Comparison of ENCODE assay signal across 11 cellular contexts in the genomic region with DNA sequence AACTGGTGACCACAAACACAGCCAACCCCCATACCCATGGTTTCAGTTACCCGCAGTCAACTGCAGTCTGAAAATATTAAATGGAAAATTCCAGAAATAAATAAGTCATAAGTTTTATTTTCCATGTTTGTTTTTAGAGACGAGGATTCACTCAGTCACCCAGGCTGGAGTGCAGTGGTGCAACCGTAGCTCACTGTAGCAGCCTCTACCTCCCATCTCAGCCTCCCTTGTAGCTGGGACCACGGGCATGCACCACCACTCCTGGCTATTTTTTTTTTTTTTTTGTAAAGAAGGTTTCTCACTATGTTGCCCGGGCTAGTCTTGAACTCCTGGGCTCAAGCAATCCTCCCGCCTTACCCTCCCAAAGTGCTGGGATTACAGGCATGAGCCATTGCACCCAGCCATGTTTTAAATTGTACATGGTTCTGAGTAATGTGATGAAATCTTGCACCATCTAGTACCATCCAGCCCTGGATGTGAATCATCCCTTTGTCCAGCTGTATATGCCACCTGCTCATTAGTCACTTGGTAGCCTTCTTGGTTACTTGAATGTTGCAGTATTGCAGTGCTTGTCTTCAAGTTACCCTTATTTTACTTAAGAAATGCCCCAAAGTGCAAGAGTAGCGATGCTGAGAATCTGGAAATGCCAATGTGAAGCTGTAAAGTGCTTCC. TPM values are rescaled to one million over a fixed set of nuclear protein-coding genes. Genes with fewer than 3 reads are reported as not detected.
DNase-seq lines count a peak whose midpoint lies in the region; ATAC-seq and TF ChIP-seq lines count a peak whose summit lies in the region.
"Had no signal": no experiment of that assay in that cellular context is flagged by ENCODE, and none has a peak within 500 bp of the region (broad histone marks: within the 10 kb centered on the region; RNA-seq: fewer than 3 reads in every experiment).

No MANE protein-coding gene starts in this region.

- TF ChIP-seq CTCF in Calu3 (IDR thresholded peaks at IDR 0.05; ENCODE audit: unreplicated experiment) (no peak), mammary epithelial cell (conservative IDR thresholded peaks at IDR 0.05 in 1 of 2, IDR thresholded peaks at IDR 0.05 in 1 of 2; ENCODE audit: extremely low read depth in 1 of 2, insufficient read depth in 1 of 2, low read depth in 1 of 2, low read length in 2 of 2) (no peak), natural killer cell (IDR thresholded peaks at IDR 0.05) (no peak)

- no peak overlapping the region for H3K4me3 ChIP-seq in mammary epithelial cell (replicated peaks in 1 of 3; ENCODE audit: insufficient read depth in 1 of 3, low read depth in 2 of 3, low read length in 3 of 3)
- H3K4me3 ChIP-seq: right lobe of liver had no signal

- H3K4me3 Mint-ChIP-seq in Calu3 (ENCODE audit: low read depth, unreplicated experiment) (no peak overlapping the region), natural killer cell (no peak overlapping the region)
- H3K4me3 Mint-ChIP-seq: brain had no signal

- ATAC-seq in natural killer cell (peak in 1 of 3 donors; percentile 15), GM21619 (IDR thresholded peaks at IDR 0.05; ENCODE audit: unreplicated experiment) (no peak), HG02870 (IDR thresholded peaks at IDR 0.05; ENCODE audit: unreplicated experiment) (no peak), HG03095 (IDR thresholded peaks at IDR 0.05; ENCODE audit: unreplicated experiment) (no peak)

- WGBS in mammary epithelial cell (ENCODE audit: low coverage, missing lambda C conversion rate), result 85% methylated on average over 7 of the region's 7 CpGs

- peaks cover 95% of the 10 kb centered on the region for H3K79me2 ChIP-seq in mammary epithelial cell (ENCODE audit: insufficient read depth, low read length)

- peaks cover 29% of the 10 kb centered on the region for H3K36me3 Mint-ChIP-seq in Calu3 (ENCODE audit: insufficient read depth, unreplicated experiment)
- H3K36me3 Mint-ChIP-seq in natural killer cell, result no peaks in the 10 kb centered on the region

- no peak overlapping the region for H3K9ac ChIP-seq in mammary epithelial cell (ENCODE audit: insufficient read depth, low read length)

- dilution Hi-C loops in mammary epithelial cell (cut with HindIII; ENCODE audit: low sequenced_read_pairs), result no loop called here

- peak overlapping the region; percentile 82 for H3K27ac ChIP-seq in mammary epithelial cell (ENCODE audit: insufficient read depth, low read depth, low read length)
- H3K27ac ChIP-seq: right lobe of liver, WERI-Rb-1 had no signal

- no peaks in the 10 kb centered on the region for H3K9me3 ChIP-seq in mammary epithelial cell (replicated peaks; ENCODE audit: insufficient read depth, low read length)
- H3K9me3 ChIP-seq: right lobe of liver had no signal

- H3K27me3 ChIP-seq in mammary epithelial cell (ENCODE audit: insufficient read depth, low read length), result no peaks in the 10 kb centered on the region
- H3K27me3 ChIP-seq: right lobe of liver had no signal

- peaks cover 2% of the 10 kb centered on the region for H4K20me1 ChIP-seq in mammary epithelial cell (ENCODE audit: insufficient read depth, low read length)

- intact Hi-C loops in Calu3 (cut with micrococcal nuclease; ENCODE audit: unreplicated experiment) (no loop called here), mammary epithelial cell (cut with micrococcal nuclease) (loop anchor here (1.0 kb wide), 1 partner anchor 14 kb away; the partner anchor contains the start of gene CSNK2A1), natural killer cell (cut with micrococcal nuclease) (no loop called here)

- peaks cover 19% of the 10 kb centered on the region for H3K4me1 Mint-ChIP-seq in Calu3 (ENCODE audit: low read depth, unreplicated experiment)
- H3K4me1 Mint-ChIP-seq in natural killer cell, result peaks cover 49 to 56% of the 10 kb centered on the region in 2 donors

- peak overlapping the region; percentile 20 for H3K4me2 ChIP-seq in mammary epithelial cell (ENCODE audit: insufficient read depth, low read depth, low read length)

- peaks cover 16% of the 10 kb centered on the region for H3K4me1 ChIP-seq in mammary epithelial cell (ENCODE audit: insufficient read depth, low read length)

- H3K9me3 Mint-ChIP-seq in Calu3 (ENCODE audit: low read depth, unreplicated experiment) (no peaks in the 10 kb centered on the region), natural killer cell (peaks cover 0 to 3% of the 10 kb centered on the region in 2 donors)

- in situ Hi-C loops in mammary epithelial cell (cut with MboI; ENCODE audit: low sequenced_read_pairs in 2 of 2), result no loop called here

- H3K27ac Mint-ChIP-seq in Calu3 (ENCODE audit: unreplicated experiment) (peak overlapping the region; percentile 61), natural killer cell (peak overlapping the region; percentile 17 to 42)

- H2AFZ ChIP-seq in mammary epithelial cell (ENCODE audit: low read depth, low read length), result no peak overlapping the region

- DNase-seq in Calu3 (no peak), LoVo (ENCODE audit: low spot score) (peak; percentile 50), mammary epithelial cell (peak; percentile 93), natural killer cell (no peak)
- DNase-seq: NCI-H524 treated with DMSO at 0.1 percent for 48 hours, right lobe of liver, WERI-Rb-1 had no signal

- BruUV-seq in Calu3 (replicated peaks; lab: Mats Ljungman, UMichigan) (no TSS peak), mammary epithelial cell (replicated peaks; lab: Mats Ljungman, UMichigan) (TSS peak; percentile 64)

- H3K27me3 Mint-ChIP-seq in Calu3 (ENCODE audit: unreplicated experiment), result no peaks in the 10 kb centered on the region
- no peaks in the 10 kb centered on the region for H3K27me3 Mint-ChIP-seq in natural killer cell (ENCODE audit: low read depth in 2 of 2)

- H3K36me3 ChIP-seq in mammary epithelial cell (ENCODE audit: insufficient read depth, low read length), result peaks cover 4% of the 10 kb centered on the region

- CTCF ChIA-PET in Calu3 (lab: Charles Lee) (no interaction called here), mammary epithelial cell (lab: Charles Lee; ENCODE audit: low non-redundant PET) (no interaction called here)

RNA-seq across cellular contexts. Expression of gene CSNK2A1, which starts 14.5 kb away (rescaled TPM):
- 110 and 113 TPM in 2 replicates for total RNA-seq in Calu3 (2022)
- 100 to 1,000 TPM; 153 to 183 TPM for total RNA-seq in mammary epithelial cell
- 94.6 TPM for polyA plus RNA-seq in mammary epithelial cell
- 154 TPM for polyA minus RNA-seq in mammary epithelial cell
- total RNA-seq in natural killer cell, result 10 to 100 TPM; 88.8 to 92.6 (median 88.9) TPM

Comparison
In these comparisons a context has a peak if more than half of its experiments do, and no peak if none do; other contexts are left out.
1. DNase-seq: peak in LoVo (single experiment) and mammary epithelial cell (single experiment); none in Calu3 (single experiment) and natural killer cell (single experiment).